21 cellular contexts compared by ENCODE assay signal in genomic region chr5:96243862-96244261, GRCh38.
A peak's percentile ranks its signal among the peaks of the same experiment; 100 is the strongest.
DNase-seq lines count a peak whose midpoint lies in the region; ATAC-seq, FAIRE-seq and TF ChIP-seq lines count a peak whose summit lies in the region.
"Had no signal": no experiment of that assay in that cellular context is flagged by ENCODE, and none has a peak within 500 bp of the region (broad histone marks: within the 10 kb centered on the region; RNA-seq: fewer than 3 reads in every experiment).

No MANE protein-coding gene starts in this region.

- H3K9me3 ChIP-seq in adipocyte (ENCODE audit: control insufficient read depth, low read length) = peaks cover 4% of the 10 kb centered on the region

- H3K36me3 Mint-ChIP-seq in osteocyte (ENCODE audit: unreplicated experiment) = no peaks in the 10 kb centered on the region
- H3K36me3 Mint-ChIP-seq: CD14-positive monocyte, IgD-negative memory B cell had no signal

- peak; percentile 40 for DNase-seq in EH (ENCODE audit: low read depth)
- no peak for DNase-seq in HTR-8/SVneo (ENCODE audit: insufficient read length, low spot score)
- DNase-seq in adipocyte (ENCODE audit: low read depth) = peak; percentile 40
- DNase-seq in osteocyte (ENCODE audit: extremely low spot score, unreplicated experiment) = no peak
- DNase-seq in LoVo (ENCODE audit: low spot score) = no peak
- no peak for DNase-seq in NCI-H1694 treated with DMSO at 0.1 percent for 48 hours (lab: John Stamatoyannopoulos, UW)
- DNase-seq: DMS79, H7, Kasumi-1, NCI-H1105 treated with DMSO at 0.1 percent for 48 hours, NCI-H1694, NCI-H2227 treated with DMSO at 0.1 percent for 48 hours, NCI-H510A treated with DMSO at 0.1 percent for 48 hours, NCI-H82 had no signal

- no peaks in the 10 kb centered on the region for H3K9me3 Mint-ChIP-seq in osteocyte (ENCODE audit: unreplicated experiment)
- H3K9me3 Mint-ChIP-seq: CD14-positive monocyte had no signal

- H3K4me3 ChIP-seq in adipocyte (ENCODE audit: low read length) = no peak overlapping the region

- peaks cover 40% of the 10 kb centered on the region for H3K4me1 Mint-ChIP-seq in osteocyte (ENCODE audit: unreplicated experiment)
- H3K4me1 Mint-ChIP-seq: CD14-positive monocyte had no signal

- no peaks in the 10 kb centered on the region for H3K27me3 Mint-ChIP-seq in osteocyte (ENCODE audit: unreplicated experiment)

- no peaks in the 10 kb centered on the region for H3K36me3 ChIP-seq in adipocyte (ENCODE audit: control insufficient read depth, insufficient read depth, low read length, severe bottlenecking)

- H3K27ac Mint-ChIP-seq in osteocyte (ENCODE audit: unreplicated experiment) = peak overlapping the region; percentile 80
- H3K27ac Mint-ChIP-seq: CD14-positive monocyte, IgD-negative memory B cell had no signal

- FAIRE-seq in HTR-8/SVneo (lab: Jason Lieb, UNC) = peak; percentile 36
- FAIRE-seq: G401.6 had no signal

- ATAC-seq in GM21723 (IDR thresholded peaks at IDR 0.05; ENCODE audit: unreplicated experiment) (no peak), HG03095 (IDR thresholded peaks at IDR 0.05; ENCODE audit: unreplicated experiment) (no peak)
- ATAC-seq: Panc1, Right ventricle myocardium inferior had no signal

- H3K4me3 Mint-ChIP-seq in osteocyte (ENCODE audit: unreplicated experiment) = no peak overlapping the region
- H3K4me3 Mint-ChIP-seq: CD14-positive monocyte, IgD-negative memory B cell had no signal

- no peak for TF ChIP-seq CTCF in osteocyte (IDR thresholded peaks at IDR 0.05)

- no peaks in the 10 kb centered on the region for H3K27me3 ChIP-seq in adipocyte (replicated peaks; ENCODE audit: control insufficient read depth, insufficient read depth, low read length)

- peaks cover 40% of the 10 kb centered on the region for H3K4me1 ChIP-seq in adipocyte (ENCODE audit: control insufficient read depth, insufficient read depth, low read length)

- peak overlapping the region; percentile 58 for H3K9ac ChIP-seq in adipocyte (ENCODE audit: low read length)

Comparison
In these comparisons a context has a peak if more than half of its experiments do, and no peak if none do; other contexts are left out.
1. DNase-seq: peak in EH (single experiment) and adipocyte (single experiment); none in HTR-8/SVneo (single experiment), osteocyte (single experiment), LoVo (single experiment) and NCI-H1694 treated with DMSO at 0.1 percent for 48 hours (single experiment).